In the genomic region with DNA sequence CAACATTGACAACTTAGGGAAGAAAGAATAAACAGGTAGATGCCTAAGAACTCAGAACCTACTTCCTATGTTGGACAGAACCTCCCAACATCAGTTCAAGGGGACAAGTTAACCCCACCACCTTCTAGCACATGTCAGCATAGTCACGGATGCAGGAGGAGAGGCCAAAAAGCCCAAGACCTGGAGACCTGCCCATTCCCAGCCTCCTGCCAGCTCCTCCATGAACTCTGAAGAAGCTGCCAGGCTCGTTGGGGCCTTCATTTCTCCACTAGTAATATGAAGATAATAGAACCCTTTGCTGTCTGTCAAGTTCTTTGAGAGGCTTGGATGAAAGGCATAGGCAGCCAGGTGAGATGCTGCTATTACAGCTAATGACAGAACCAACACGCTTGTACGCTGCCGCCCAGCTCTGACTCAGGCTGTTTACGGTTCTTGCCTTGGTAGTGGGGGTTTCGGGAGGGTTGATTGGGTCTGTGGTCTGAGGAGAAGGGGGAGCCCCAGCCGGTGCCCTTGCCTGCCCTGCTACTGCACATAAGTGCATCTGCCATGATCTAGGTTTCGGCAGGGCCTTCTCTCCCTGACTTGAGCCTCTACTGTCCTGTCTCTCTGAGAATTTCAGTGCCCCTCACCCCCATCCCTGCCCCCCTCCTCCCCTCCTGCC, we compare ENCODE assay signal across 12 cellular contexts.
DNase-seq lines count a peak whose midpoint lies in the region; ATAC-seq and TF ChIP-seq lines count a peak whose summit lies in the region.
"Had no signal": no experiment of that assay in that cellular context is flagged by ENCODE, and none has a peak within 500 bp of the region (broad histone marks: within the 10 kb centered on the region; RNA-seq: fewer than 3 reads in every experiment).

No MANE protein-coding gene starts in this region.

- BruUV-seq in Calu3 (replicated peaks; lab: Mats Ljungman, UMichigan), result no TSS peak

- H3K27ac Mint-ChIP-seq in Calu3 (ENCODE audit: unreplicated experiment), result no peak overlapping the region

- H3K36me3 ChIP-seq in OCI-LY3 (replicated peaks; ENCODE audit: low read depth, low read length), result no peaks in the 10 kb centered on the region
- H3K36me3 ChIP-seq: BE2C had no signal

- TF ChIP-seq CTCF in GM12865 (IDR thresholded peaks at IDR 0.05; ENCODE audit: insufficient read depth, low read depth, low read length, missing control alignments) (peak; percentile 0), OCI-LY3 (IDR thresholded peaks at IDR 0.05; ENCODE audit: low read depth, low read length) (no peak), Calu3 (IDR thresholded peaks at IDR 0.05; ENCODE audit: unreplicated experiment) (no peak)

- no peaks in the 10 kb centered on the region for H3K9me3 ChIP-seq in OCI-LY3 (ENCODE audit: insufficient read depth, low read length)
- H3K9me3 ChIP-seq: BE2C had no signal

- H2AFZ ChIP-seq in OCI-LY3 (ENCODE audit: low read depth, low read length), result no peak overlapping the region

- H3K9me3 Mint-ChIP-seq in Calu3 (ENCODE audit: low read depth, unreplicated experiment), result no peaks in the 10 kb centered on the region

- no peaks in the 10 kb centered on the region for H3K27me3 ChIP-seq in OCI-LY3 (ENCODE audit: low read depth, low read length)
- H3K27me3 ChIP-seq: BE2C had no signal

- H3K9ac ChIP-seq in OCI-LY3 (ENCODE audit: low read length), result no peak overlapping the region

- ATAC-seq in GM19324 (IDR thresholded peaks at IDR 0.05; ENCODE audit: low FRiP score, unreplicated experiment) (peak; percentile 81), HG02870 (IDR thresholded peaks at IDR 0.05; ENCODE audit: unreplicated experiment) (peak; percentile 78)
- ATAC-seq: Right ventricle myocardium inferior had no signal

- peak; percentile 73 for DNase-seq in GM12865 (ENCODE audit: low read depth)
- no peak for DNase-seq in Calu3
- DNase-seq in COR-L47 (lab: John Stamatoyannopoulos, UW), result no peak
- DNase-seq in erythroblast (lab: John Stamatoyannopoulos, UW), result no peak
- no peak for DNase-seq in stimulated activated CD4-positive, alpha-beta T cell treated with anti-CD3 and anti-CD28 coated beads, Interleukin-2, amount 100 ng/mL, for 48 hours
- DNase-seq: amniotic stem cell, BE2C, NCI-H1694 treated with DMSO at 0.1 percent for 48 hours had no signal

- H3K4me3 ChIP-seq in GM12865 (ENCODE audit: low read depth, low read length), result no peak overlapping the region
- no peak overlapping the region for H3K4me3 ChIP-seq in OCI-LY3 (ENCODE audit: low read length)

- intact Hi-C loops in Calu3 (cut with micrococcal nuclease; ENCODE audit: unreplicated experiment), result no loop called here

- no peak overlapping the region; the same call in 1 of the 2 replicates for H3K4me2 ChIP-seq in OCI-LY3 (ENCODE audit: low read length)

- H3K27ac ChIP-seq in OCI-LY3 (ENCODE audit: low read length), result peak overlapping the region; percentile 35

- H3K4me1 ChIP-seq in OCI-LY3 (ENCODE audit: low read length), result peaks cover 18% of the 10 kb centered on the region

- no peak overlapping the region for H3K4me3 Mint-ChIP-seq in Calu3 (ENCODE audit: low read depth, unreplicated experiment)

- H3K36me3 Mint-ChIP-seq in Calu3 (ENCODE audit: insufficient read depth, unreplicated experiment), result no peaks in the 10 kb centered on the region

- no peaks in the 10 kb centered on the region for H3K4me1 Mint-ChIP-seq in Calu3 (ENCODE audit: low read depth, unreplicated experiment)

- no peak for TF ChIP-seq POLR2A in erythroblast (IDR thresholded peaks at IDR 0.05; ENCODE audit: low read length)

- peaks cover 63% of the 10 kb centered on the region for H3K27me3 Mint-ChIP-seq in Calu3 (ENCODE audit: unreplicated experiment)

- H3K79me2 ChIP-seq in OCI-LY3 (ENCODE audit: low read length), result no peaks in the 10 kb centered on the region

- H4K20me1 ChIP-seq in OCI-LY3 (ENCODE audit: insufficient read depth, low read length), result no peaks in the 10 kb centered on the region

- CTCF ChIA-PET in Calu3 (lab: Charles Lee), result interaction anchor here (0.5 to 0.7 kb wide), 2 partner anchors 58 to 173 kb away, joined by 3 to 4 read pairs; no protein-coding TSS in a partner anchor
